13 cellular contexts compared by ENCODE assay signal in the genomic region with DNA sequence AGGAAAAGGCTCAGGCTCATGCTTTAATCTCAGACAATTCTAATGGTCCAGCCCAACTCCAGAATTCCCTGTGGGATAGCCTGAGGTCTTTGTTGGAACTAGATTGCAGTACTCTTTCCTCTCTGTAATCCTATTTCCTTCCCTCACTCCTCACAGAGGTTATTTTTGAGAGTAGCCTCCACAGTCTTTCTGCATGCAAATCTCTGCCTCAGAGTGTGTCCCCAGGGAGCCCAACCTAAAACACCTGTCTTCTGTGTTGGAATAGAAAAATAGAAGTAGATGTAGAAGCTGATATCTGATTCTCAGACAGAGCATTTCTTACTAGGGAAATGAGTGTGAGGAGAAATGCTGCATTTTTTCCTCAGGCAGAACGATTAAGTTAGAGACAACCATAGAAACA.
"Had no signal": no experiment of that assay in that cellular context is flagged by ENCODE, and none has a peak within 500 bp of the region (broad histone marks: within the 10 kb centered on the region; RNA-seq: fewer than 3 reads in every experiment).

No MANE protein-coding gene starts in this region.

- H3K4me1 ChIP-seq: body of pancreas had no signal

- H3K4me3 ChIP-seq: body of pancreas, coronary artery had no signal

- DNase-seq: activated effector memory CD4-positive, alpha-beta T cell treated with Interleukin-2 at 50 U/mL for 16 hours; activated T-cell treated with anti-CD3 and anti-CD28 coated beads, Interleukin-2, amount 50 U/mL, for 1 hour; amniotic stem cell; body of pancreas; central memory CD4-positive, alpha-beta T cell; effector CD8-positive, alpha-beta T cell; foreskin melanocyte; head of caudate nucleus; nephron progenitor cell; stimulated activated CD4-positive, alpha-beta T cell treated with anti-CD3 and anti-CD28 coated beads, Interleukin-12 subunit alpha, Interleukin-12 subunit beta, amount 100 ng/mL, for 4 hours; stimulated activated naive CD4-positive, alpha-beta T cell treated with Interleukin-2 at 50 U/mL for 16 hours; trophoblast cell had no signal

- H3K27ac ChIP-seq: body of pancreas, coronary artery had no signal

- H3K9me3 ChIP-seq: body of pancreas had no signal

- ATAC-seq: body of pancreas had no signal

- H3K27me3 ChIP-seq: body of pancreas had no signal
